ENCODE assay signal across 1 cellular context in the genomic region with DNA sequence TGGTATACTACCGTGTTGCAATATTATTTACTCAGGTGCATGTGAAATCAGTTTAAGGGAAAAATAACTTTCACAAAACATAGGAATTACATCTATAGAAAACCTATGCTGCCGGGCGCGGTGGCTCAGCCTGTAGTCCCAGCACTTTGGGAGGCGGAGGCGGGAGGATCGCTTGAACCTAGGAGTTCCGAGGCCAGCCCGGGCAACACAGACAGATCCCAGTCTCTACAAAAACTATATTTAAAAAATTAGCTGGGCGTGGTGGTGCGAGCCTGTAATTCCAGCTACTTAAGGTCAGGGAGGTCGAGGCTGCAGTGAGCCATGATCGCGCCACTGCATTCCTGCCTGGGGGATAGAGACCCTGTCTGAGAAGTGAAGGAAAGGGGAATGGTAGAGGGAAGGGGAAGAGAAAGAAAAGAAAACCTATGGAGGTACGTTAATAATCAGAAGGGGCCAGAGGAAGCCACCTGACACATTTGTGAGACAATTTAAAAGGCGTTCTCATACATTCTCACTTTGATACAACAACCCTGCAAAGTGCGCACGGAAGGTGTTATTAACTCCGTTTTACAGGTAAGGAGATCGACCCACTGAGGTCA.
TF ChIP-seq lines count a peak whose summit lies in the region.

No MANE protein-coding gene starts in this region.

TF ChIP-seq in GM12878, 131 proteins besides CTCF, POLR2A, EP300 and RAD21:
- TF ChIP-seq, protein P1, sequence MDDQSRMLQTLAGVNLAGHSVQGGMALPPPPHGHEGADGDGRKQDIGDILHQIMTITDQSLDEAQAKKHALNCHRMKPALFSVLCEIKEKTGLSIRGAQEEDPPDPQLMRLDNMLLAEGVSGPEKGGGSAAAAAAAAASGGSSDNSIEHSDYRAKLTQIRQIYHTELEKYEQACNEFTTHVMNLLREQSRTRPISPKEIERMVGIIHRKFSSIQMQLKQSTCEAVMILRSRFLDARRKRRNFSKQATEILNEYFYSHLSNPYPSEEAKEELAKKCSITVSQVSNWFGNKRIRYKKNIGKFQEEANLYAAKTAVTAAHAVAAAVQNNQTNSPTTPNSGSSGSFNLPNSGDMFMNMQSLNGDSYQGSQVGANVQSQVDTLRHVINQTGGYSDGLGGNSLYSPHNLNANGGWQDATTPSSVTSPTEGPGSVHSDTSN (IDR thresholded peaks at IDR 0.05; ENCODE audit: insufficient replicate concordance, low read depth, low read length) = no peak
- TF ChIP-seq, protein P2, sequence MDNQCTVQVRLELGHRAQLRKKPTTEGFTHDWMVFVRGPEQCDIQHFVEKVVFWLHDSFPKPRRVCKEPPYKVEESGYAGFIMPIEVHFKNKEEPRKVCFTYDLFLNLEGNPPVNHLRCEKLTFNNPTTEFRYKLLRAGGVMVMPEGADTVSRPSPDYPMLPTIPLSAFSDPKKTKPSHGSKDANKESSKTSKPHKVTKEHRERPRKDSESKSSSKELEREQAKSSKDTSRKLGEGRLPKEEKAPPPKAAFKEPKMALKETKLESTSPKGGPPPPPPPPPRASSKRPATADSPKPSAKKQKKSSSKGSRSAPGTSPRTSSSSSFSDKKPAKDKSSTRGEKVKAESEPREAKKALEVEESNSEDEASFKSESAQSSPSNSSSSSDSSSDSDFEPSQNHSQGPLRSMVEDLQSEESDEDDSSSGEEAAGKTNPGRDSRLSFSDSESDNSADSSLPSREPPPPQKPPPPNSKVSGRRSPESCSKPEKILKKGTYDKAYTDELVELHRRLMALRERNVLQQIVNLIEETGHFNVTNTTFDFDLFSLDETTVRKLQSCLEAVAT (IDR thresholded peaks at IDR 0.05) = 0 out of 2 replicates have a peak, but pooled peaks have one; percentile 46
- TF ChIP-seq, protein P3, sequence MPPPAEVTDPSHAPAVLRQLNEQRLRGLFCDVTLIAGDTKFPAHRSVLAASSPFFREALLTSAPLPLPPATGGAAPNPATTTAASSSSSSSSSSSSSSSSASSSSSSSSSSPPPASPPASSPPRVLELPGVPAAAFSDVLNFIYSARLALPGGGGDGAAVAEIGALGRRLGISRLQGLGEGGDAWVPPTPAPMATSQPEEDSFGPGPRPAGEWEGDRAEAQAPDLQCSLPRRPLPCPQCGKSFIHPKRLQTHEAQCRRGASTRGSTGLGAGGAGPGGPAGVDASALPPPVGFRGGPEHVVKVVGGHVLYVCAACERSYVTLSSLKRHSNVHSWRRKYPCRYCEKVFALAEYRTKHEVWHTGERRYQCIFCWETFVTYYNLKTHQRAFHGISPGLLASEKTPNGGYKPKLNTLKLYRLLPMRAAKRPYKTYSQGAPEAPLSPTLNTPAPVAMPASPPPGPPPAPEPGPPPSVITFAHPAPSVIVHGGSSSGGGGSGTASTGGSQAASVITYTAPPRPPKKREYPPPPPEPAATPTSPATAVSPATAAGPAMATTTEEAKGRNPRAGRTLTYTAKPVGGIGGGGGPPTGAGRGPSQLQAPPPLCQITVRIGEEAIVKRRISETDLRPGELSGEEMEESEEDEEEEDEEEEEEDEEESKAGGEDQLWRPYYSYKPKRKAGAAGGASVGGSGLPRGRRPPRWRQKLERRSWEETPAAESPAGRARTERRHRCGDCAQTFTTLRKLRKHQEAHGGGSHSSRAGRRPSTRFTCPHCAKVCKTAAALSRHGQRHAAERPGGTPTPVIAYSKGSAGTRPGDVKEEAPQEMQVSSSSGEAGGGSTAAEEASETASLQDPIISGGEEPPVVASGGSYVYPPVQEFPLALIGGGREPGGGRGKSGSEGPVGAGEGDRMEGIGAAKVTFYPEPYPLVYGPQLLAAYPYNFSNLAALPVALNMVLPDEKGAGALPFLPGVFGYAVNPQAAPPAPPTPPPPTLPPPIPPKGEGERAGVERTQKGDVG (CRISPR knock-in tag; IDR thresholded peaks at IDR 0.05) = no peak
- TF ChIP-seq SUZ12 (IDR thresholded peaks at IDR 0.05; ENCODE audit: unreplicated experiment) (no peak), RAD51 (IDR thresholded peaks at IDR 0.05) (0 out of 2 replicates have a peak, but pooled peaks have one; percentile 31), ATF7 (IDR thresholded peaks at IDR 0.05; ENCODE audit: low read depth) (no peak), FOXM1 (IDR thresholded peaks at IDR 0.05; ENCODE audit: low read depth, low read length) (no peak), POLR2AphosphoS5 (IDR thresholded peaks at IDR 0.05; ENCODE audit: low read length) (no peak), FOS (IDR thresholded peaks at IDR 0.05; ENCODE audit: borderline replicate concordance, extremely low read depth, insufficient read length) (no peak), MTA2 (IDR thresholded peaks at IDR 0.05; ENCODE audit: low read depth) (peak; percentile 28; the same call in 1 of the 2 replicates), JUND (IDR thresholded peaks at IDR 0.05; ENCODE audit: low read depth, low read length) (no peak), BCL11A (IDR thresholded peaks at IDR 0.05; ENCODE audit: low read depth, low read length) (no peak), IRF4 (IDR thresholded peaks at IDR 0.05; ENCODE audit: low read depth, low read length) (no peak), TBL1XR1 (IDR thresholded peaks at IDR 0.05; ENCODE audit: low read depth, low read length) (no peak), NFIC (IDR thresholded peaks at IDR 0.05; ENCODE audit: low read depth, low read length) (no peak), NBN (IDR thresholded peaks at IDR 0.05) (peak; percentile 50; the same call in 1 of the 2 replicates), TCF3 (IDR thresholded peaks at IDR 0.05; ENCODE audit: borderline replicate concordance, insufficient read depth, low read depth, low read length) (no peak), ETV6 (conservative IDR thresholded peaks at IDR 0.05 in 1 of 2, IDR thresholded peaks at IDR 0.05 in 1 of 2; ENCODE audit: borderline replicate concordance in 1 of 2, low read depth in 1 of 2) (no peak)
- TF ChIP-seq, protein P4, sequence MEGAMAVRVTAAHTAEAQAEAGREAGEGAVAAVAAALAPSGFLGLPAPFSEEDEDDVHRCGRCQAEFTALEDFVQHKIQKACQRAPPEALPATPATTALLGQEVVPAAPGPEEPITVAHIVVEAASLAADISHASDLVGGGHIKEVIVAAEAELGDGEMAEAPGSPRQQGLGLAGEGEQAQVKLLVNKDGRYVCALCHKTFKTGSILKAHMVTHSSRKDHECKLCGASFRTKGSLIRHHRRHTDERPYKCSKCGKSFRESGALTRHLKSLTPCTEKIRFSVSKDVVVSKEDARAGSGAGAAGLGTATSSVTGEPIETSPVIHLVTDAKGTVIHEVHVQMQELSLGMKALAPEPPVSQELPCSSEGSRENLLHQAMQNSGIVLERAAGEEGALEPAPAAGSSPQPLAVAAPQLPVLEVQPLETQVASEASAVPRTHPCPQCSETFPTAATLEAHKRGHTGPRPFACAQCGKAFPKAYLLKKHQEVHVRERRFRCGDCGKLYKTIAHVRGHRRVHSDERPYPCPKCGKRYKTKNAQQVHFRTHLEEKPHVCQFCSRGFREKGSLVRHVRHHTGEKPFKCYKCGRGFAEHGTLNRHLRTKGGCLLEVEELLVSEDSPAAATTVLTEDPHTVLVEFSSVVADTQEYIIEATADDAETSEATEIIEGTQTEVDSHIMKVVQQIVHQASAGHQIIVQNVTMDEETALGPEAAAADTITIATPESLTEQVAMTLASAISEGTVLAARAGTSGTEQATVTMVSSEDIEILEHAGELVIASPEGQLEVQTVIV (IDR thresholded peaks at IDR 0.05; ENCODE audit: borderline replicate concordance, partially characterized antibody) = no peak
- TF ChIP-seq, protein P5, sequence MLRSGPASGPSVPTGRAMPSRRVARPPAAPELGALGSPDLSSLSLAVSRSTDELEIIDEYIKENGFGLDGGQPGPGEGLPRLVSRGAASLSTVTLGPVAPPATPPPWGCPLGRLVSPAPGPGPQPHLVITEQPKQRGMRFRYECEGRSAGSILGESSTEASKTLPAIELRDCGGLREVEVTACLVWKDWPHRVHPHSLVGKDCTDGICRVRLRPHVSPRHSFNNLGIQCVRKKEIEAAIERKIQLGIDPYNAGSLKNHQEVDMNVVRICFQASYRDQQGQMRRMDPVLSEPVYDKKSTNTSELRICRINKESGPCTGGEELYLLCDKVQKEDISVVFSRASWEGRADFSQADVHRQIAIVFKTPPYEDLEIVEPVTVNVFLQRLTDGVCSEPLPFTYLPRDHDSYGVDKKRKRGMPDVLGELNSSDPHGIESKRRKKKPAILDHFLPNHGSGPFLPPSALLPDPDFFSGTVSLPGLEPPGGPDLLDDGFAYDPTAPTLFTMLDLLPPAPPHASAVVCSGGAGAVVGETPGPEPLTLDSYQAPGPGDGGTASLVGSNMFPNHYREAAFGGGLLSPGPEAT (IDR thresholded peaks at IDR 0.05; ENCODE audit: low read depth) = no peak; the same call in 1 of the 2 replicates
- TF ChIP-seq, protein P6, sequence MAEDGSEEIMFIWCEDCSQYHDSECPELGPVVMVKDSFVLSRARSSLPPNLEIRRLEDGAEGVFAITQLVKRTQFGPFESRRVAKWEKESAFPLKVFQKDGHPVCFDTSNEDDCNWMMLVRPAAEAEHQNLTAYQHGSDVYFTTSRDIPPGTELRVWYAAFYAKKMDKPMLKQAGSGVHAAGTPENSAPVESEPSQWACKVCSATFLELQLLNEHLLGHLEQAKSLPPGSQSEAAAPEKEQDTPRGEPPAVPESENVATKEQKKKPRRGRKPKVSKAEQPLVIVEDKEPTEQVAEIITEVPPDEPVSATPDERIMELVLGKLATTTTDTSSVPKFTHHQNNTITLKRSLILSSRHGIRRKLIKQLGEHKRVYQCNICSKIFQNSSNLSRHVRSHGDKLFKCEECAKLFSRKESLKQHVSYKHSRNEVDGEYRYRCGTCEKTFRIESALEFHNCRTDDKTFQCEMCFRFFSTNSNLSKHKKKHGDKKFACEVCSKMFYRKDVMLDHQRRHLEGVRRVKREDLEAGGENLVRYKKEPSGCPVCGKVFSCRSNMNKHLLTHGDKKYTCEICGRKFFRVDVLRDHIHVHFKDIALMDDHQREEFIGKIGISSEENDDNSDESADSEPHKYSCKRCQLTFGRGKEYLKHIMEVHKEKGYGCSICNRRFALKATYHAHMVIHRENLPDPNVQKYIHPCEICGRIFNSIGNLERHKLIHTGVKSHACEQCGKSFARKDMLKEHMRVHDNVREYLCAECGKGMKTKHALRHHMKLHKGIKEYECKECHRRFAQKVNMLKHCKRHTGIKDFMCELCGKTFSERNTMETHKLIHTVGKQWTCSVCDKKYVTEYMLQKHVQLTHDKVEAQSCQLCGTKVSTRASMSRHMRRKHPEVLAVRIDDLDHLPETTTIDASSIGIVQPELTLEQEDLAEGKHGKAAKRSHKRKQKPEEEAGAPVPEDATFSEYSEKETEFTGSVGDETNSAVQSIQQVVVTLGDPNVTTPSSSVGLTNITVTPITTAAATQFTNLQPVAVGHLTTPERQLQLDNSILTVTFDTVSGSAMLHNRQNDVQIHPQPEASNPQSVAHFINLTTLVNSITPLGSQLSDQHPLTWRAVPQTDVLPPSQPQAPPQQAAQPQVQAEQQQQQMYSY (CRISPR knock-in tag; IDR thresholded peaks at IDR 0.05) = no peak
- TF ChIP-seq, protein P7, sequence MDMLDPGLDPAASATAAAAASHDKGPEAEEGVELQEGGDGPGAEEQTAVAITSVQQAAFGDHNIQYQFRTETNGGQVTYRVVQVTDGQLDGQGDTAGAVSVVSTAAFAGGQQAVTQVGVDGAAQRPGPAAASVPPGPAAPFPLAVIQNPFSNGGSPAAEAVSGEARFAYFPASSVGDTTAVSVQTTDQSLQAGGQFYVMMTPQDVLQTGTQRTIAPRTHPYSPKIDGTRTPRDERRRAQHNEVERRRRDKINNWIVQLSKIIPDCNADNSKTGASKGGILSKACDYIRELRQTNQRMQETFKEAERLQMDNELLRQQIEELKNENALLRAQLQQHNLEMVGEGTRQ (IDR thresholded peaks at IDR 0.05; ENCODE audit: borderline replicate concordance, low read depth, low read length) = no peak
- TF ChIP-seq, protein P8, sequence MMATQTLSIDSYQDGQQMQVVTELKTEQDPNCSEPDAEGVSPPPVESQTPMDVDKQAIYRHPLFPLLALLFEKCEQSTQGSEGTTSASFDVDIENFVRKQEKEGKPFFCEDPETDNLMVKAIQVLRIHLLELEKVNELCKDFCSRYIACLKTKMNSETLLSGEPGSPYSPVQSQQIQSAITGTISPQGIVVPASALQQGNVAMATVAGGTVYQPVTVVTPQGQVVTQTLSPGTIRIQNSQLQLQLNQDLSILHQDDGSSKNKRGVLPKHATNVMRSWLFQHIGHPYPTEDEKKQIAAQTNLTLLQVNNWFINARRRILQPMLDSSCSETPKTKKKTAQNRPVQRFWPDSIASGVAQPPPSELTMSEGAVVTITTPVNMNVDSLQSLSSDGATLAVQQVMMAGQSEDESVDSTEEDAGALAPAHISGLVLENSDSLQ (IDR thresholded peaks at IDR 0.05) = no peak
- TF ChIP-seq, protein P9, sequence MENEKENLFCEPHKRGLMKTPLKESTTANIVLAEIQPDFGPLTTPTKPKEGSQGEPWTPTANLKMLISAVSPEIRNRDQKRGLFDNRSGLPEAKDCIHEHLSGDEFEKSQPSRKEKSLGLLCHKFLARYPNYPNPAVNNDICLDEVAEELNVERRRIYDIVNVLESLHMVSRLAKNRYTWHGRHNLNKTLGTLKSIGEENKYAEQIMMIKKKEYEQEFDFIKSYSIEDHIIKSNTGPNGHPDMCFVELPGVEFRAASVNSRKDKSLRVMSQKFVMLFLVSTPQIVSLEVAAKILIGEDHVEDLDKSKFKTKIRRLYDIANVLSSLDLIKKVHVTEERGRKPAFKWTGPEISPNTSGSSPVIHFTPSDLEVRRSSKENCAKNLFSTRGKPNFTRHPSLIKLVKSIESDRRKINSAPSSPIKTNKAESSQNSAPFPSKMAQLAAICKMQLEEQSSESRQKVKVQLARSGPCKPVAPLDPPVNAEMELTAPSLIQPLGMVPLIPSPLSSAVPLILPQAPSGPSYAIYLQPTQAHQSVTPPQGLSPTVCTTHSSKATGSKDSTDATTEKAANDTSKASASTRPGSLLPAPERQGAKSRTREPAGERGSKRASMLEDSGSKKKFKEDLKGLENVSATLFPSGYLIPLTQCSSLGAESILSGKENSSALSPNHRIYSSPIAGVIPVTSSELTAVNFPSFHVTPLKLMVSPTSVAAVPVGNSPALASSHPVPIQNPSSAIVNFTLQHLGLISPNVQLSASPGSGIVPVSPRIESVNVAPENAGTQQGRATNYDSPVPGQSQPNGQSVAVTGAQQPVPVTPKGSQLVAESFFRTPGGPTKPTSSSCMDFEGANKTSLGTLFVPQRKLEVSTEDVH (IDR thresholded peaks at IDR 0.05; ENCODE audit: low read depth, partially characterized antibody) = no peak
- TF ChIP-seq, protein P10, sequence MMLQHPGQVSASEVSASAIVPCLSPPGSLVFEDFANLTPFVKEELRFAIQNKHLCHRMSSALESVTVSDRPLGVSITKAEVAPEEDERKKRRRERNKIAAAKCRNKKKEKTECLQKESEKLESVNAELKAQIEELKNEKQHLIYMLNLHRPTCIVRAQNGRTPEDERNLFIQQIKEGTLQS (IDR thresholded peaks at IDR 0.05; ENCODE audit: borderline replicate concordance, extremely low read depth, low read depth, low read length) = no peak
